ENCODE assay signal across 1 cellular context in the genomic region with DNA sequence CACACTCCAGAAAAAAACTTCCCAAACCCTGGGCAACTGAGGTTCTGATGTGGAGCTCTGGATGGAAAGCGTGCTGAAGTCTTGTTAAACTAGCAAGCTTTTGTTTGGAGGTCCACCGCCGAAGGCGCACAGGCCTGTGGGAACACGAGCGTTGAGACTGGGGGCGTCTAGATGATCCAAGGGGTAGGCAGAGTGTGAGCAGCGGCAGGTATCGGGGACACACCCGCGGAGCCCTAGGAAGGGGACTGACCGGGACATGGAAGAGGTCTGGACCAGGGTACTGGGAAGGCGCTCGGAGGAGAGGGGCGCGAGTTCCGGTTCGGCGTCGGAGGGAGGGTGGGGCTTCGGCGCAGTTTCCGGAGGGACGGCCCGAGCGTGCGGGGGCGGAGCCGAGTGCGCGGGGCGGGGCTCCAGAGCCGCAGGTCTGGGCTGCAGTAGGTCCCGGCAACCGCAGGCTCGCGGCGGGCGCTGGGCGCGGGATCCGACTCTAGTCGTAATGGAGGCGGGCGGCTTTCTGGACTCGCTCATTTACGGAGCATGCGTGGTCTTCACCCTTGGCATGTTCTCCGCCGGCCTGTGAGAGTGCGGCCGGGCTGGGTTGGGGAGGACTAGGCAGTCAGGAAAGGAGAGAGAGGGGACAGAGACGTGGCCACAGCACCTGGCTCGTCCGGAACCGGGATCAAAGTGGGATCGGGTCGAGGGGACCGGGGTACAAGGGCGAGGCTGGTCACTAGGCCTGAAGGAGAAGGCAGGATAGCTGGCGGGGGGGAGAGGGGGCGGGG.
TF ChIP-seq lines count a peak whose summit lies in the region.

A gene with protein sequence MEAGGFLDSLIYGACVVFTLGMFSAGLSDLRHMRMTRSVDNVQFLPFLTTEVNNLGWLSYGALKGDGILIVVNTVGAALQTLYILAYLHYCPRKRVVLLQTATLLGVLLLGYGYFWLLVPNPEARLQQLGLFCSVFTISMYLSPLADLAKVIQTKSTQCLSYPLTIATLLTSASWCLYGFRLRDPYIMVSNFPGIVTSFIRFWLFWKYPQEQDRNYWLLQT (plus strand): TSS at position 437 of the 782 bp plus-strand sequence. CDS start 60 bp downstream, at position 497.

TF ChIP-seq in K562, 482 proteins besides CTCF, POLR2A, EP300 and RAD21 (continued from another document and continues in another):
- TF ChIP-seq JUND (IDR thresholded peaks at IDR 0.05; ENCODE audit: borderline replicate concordance, low read depth, low read length): peak; percentile 25; the same call in 1 of the 2 replicates
- no peak; the same call in 2 of the 3 replicates for TF ChIP-seq JUND (tag; IDR thresholded peaks at IDR 0.05; ENCODE audit: borderline replicate concordance, low read depth, low read length)
- TF ChIP-seq, protein P1, sequence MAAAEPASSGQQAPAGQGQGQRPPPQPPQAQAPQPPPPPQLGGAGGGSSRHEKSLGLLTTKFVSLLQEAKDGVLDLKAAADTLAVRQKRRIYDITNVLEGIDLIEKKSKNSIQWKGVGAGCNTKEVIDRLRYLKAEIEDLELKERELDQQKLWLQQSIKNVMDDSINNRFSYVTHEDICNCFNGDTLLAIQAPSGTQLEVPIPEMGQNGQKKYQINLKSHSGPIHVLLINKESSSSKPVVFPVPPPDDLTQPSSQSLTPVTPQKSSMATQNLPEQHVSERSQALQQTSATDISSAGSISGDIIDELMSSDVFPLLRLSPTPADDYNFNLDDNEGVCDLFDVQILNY (CRISPR knock-in tag; IDR thresholded peaks at IDR 0.05): no peak; the same call in 1 of the 2 replicates
- peak; percentile 55; the same call in 1 of the 2 replicates for TF ChIP-seq ZNF431 (CRISPR knock-in tag; IDR thresholded peaks at IDR 0.05)
- TF ChIP-seq, protein P2, sequence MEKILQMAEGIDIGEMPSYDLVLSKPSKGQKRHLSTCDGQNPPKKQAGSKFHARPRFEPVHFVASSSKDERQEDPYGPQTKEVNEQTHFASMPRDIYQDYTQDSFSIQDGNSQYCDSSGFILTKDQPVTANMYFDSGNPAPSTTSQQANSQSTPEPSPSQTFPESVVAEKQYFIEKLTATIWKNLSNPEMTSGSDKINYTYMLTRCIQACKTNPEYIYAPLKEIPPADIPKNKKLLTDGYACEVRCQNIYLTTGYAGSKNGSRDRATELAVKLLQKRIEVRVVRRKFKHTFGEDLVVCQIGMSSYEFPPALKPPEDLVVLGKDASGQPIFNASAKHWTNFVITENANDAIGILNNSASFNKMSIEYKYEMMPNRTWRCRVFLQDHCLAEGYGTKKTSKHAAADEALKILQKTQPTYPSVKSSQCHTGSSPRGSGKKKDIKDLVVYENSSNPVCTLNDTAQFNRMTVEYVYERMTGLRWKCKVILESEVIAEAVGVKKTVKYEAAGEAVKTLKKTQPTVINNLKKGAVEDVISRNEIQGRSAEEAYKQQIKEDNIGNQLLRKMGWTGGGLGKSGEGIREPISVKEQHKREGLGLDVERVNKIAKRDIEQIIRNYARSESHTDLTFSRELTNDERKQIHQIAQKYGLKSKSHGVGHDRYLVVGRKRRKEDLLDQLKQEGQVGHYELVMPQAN (IDR thresholded peaks at IDR 0.05; ENCODE audit: borderline replicate concordance): peak; percentile 42
- TF ChIP-seq GTF2E2 (tag; IDR thresholded peaks at IDR 0.05): peak; percentile 89
- TF ChIP-seq POLR2B (IDR thresholded peaks at IDR 0.05; ENCODE audit: low read depth, partially characterized antibody): peak; percentile 91
- TF ChIP-seq ZBTB7A (IDR thresholded peaks at IDR 0.05; ENCODE audit: borderline replicate concordance, control insufficient read depth, low read depth, low read length): peak; percentile 60; the same call in 1 of the 2 replicates
- no peak for TF ChIP-seq ZNF212 (CRISPR knock-in tag; IDR thresholded peaks at IDR 0.05)
- TF ChIP-seq, protein P3, sequence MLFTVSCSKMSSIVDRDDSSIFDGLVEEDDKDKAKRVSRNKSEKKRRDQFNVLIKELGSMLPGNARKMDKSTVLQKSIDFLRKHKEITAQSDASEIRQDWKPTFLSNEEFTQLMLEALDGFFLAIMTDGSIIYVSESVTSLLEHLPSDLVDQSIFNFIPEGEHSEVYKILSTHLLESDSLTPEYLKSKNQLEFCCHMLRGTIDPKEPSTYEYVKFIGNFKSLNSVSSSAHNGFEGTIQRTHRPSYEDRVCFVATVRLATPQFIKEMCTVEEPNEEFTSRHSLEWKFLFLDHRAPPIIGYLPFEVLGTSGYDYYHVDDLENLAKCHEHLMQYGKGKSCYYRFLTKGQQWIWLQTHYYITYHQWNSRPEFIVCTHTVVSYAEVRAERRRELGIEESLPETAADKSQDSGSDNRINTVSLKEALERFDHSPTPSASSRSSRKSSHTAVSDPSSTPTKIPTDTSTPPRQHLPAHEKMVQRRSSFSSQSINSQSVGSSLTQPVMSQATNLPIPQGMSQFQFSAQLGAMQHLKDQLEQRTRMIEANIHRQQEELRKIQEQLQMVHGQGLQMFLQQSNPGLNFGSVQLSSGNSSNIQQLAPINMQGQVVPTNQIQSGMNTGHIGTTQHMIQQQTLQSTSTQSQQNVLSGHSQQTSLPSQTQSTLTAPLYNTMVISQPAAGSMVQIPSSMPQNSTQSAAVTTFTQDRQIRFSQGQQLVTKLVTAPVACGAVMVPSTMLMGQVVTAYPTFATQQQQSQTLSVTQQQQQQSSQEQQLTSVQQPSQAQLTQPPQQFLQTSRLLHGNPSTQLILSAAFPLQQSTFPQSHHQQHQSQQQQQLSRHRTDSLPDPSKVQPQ (CRISPR knock-in tag; IDR thresholded peaks at IDR 0.05; ENCODE audit: borderline replicate concordance): no peak
- TF ChIP-seq TAF1 (IDR thresholded peaks at IDR 0.05; ENCODE audit: control insufficient read depth, extremely low read depth, insufficient read depth, low read length, severe bottlenecking): peak; percentile 71
- TF ChIP-seq SMARCB1 (IDR thresholded peaks at IDR 0.05; ENCODE audit: insufficient read length, low read depth): no peak
- TF ChIP-seq BDP1 (IDR thresholded peaks at IDR 0.05; ENCODE audit: insufficient read depth, insufficient read length): no peak
- no peak; the same call in 1 of the 2 replicates for TF ChIP-seq CHD2 (IDR thresholded peaks at IDR 0.05; ENCODE audit: low read depth, low read length)
- TF ChIP-seq ZZZ3 (IDR thresholded peaks at IDR 0.05): no peak
- TF ChIP-seq MEF2D (tag; conservative IDR thresholded peaks at IDR 0.05; ENCODE audit: low read depth): 0 out of 2 replicates have a peak, but pooled peaks have one; percentile 39
- peak; percentile 79 for TF ChIP-seq L3MBTL2 (IDR thresholded peaks at IDR 0.05)
- TF ChIP-seq, protein P4, sequence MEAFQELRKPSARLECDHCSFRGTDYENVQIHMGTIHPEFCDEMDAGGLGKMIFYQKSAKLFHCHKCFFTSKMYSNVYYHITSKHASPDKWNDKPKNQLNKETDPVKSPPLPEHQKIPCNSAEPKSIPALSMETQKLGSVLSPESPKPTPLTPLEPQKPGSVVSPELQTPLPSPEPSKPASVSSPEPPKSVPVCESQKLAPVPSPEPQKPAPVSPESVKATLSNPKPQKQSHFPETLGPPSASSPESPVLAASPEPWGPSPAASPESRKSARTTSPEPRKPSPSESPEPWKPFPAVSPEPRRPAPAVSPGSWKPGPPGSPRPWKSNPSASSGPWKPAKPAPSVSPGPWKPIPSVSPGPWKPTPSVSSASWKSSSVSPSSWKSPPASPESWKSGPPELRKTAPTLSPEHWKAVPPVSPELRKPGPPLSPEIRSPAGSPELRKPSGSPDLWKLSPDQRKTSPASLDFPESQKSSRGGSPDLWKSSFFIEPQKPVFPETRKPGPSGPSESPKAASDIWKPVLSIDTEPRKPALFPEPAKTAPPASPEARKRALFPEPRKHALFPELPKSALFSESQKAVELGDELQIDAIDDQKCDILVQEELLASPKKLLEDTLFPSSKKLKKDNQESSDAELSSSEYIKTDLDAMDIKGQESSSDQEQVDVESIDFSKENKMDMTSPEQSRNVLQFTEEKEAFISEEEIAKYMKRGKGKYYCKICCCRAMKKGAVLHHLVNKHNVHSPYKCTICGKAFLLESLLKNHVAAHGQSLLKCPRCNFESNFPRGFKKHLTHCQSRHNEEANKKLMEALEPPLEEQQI (IDR thresholded peaks at IDR 0.05): no peak
- no peak; the same call in 1 of the 2 replicates for TF ChIP-seq CREB1 (IDR thresholded peaks at IDR 0.05)
- TF ChIP-seq CREB1 (CRISPR knock-in tag; IDR thresholded peaks at IDR 0.05): peak; percentile 45; the same call in 1 of the 2 replicates
- peak; percentile 97 for TF ChIP-seq HNRNPLL (IDR thresholded peaks at IDR 0.05; ENCODE audit: low read depth, low read length, poor library complexity, severe bottlenecking)
- TF ChIP-seq, protein P5, sequence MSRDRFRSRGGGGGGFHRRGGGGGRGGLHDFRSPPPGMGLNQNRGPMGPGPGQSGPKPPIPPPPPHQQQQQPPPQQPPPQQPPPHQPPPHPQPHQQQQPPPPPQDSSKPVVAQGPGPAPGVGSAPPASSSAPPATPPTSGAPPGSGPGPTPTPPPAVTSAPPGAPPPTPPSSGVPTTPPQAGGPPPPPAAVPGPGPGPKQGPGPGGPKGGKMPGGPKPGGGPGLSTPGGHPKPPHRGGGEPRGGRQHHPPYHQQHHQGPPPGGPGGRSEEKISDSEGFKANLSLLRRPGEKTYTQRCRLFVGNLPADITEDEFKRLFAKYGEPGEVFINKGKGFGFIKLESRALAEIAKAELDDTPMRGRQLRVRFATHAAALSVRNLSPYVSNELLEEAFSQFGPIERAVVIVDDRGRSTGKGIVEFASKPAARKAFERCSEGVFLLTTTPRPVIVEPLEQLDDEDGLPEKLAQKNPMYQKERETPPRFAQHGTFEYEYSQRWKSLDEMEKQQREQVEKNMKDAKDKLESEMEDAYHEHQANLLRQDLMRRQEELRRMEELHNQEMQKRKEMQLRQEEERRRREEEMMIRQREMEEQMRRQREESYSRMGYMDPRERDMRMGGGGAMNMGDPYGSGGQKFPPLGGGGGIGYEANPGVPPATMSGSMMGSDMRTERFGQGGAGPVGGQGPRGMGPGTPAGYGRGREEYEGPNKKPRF (IDR thresholded peaks at IDR 0.05; ENCODE audit: low read depth, low read length): no peak
- no peak for TF ChIP-seq KLF13 (tag; IDR thresholded peaks at IDR 0.05; ENCODE audit: borderline replicate concordance, low read depth)
- no peak for TF ChIP-seq ZNF57 (CRISPR knock-in tag; IDR thresholded peaks at IDR 0.05)
- peak; percentile 85 for TF ChIP-seq NFRKB (IDR thresholded peaks at IDR 0.05; ENCODE audit: low read depth)
- TF ChIP-seq ZNF175 (CRISPR knock-in tag; IDR thresholded peaks at IDR 0.05; ENCODE audit: low read depth): peak; percentile 62; the same call in 1 of the 2 replicates
- no peak for TF ChIP-seq XRCC4 (IDR thresholded peaks at IDR 0.05; ENCODE audit: extremely low read depth, insufficient read depth, insufficient read length)
- TF ChIP-seq NR2F6 (CRISPR knock-in tag; IDR thresholded peaks at IDR 0.05): no peak
- TF ChIP-seq, protein P6, sequence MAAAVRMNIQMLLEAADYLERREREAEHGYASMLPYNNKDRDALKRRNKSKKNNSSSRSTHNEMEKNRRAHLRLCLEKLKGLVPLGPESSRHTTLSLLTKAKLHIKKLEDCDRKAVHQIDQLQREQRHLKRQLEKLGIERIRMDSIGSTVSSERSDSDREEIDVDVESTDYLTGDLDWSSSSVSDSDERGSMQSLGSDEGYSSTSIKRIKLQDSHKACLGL (CRISPR knock-in tag; IDR thresholded peaks at IDR 0.05; ENCODE audit: borderline replicate concordance, poor library complexity, severe bottlenecking): no peak
- TF ChIP-seq, protein P7, sequence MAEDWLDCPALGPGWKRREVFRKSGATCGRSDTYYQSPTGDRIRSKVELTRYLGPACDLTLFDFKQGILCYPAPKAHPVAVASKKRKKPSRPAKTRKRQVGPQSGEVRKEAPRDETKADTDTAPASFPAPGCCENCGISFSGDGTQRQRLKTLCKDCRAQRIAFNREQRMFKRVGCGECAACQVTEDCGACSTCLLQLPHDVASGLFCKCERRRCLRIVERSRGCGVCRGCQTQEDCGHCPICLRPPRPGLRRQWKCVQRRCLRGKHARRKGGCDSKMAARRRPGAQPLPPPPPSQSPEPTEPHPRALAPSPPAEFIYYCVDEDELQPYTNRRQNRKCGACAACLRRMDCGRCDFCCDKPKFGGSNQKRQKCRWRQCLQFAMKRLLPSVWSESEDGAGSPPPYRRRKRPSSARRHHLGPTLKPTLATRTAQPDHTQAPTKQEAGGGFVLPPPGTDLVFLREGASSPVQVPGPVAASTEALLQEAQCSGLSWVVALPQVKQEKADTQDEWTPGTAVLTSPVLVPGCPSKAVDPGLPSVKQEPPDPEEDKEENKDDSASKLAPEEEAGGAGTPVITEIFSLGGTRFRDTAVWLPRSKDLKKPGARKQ (CRISPR knock-in tag; IDR thresholded peaks at IDR 0.05): no peak
- 0 out of 2 replicates have a peak, but pooled peaks have one; percentile 39 for TF ChIP-seq CBX1 (IDR thresholded peaks at IDR 0.05; ENCODE audit: low read depth)
- no peak; the same call in 1 of the 2 replicates for TF ChIP-seq NR2C2 (CRISPR knock-in tag; IDR thresholded peaks at IDR 0.05)
- TF ChIP-seq NR2C2 (tag; IDR thresholded peaks at IDR 0.05): peak; percentile 93
- TF ChIP-seq ZSCAN29 (IDR thresholded peaks at IDR 0.05): no peak
- peak; percentile 38 to 87 (median 85) for TF ChIP-seq YY1 (IDR thresholded peaks at IDR 0.05; ENCODE audit: borderline replicate concordance in 1 of 3, control insufficient read depth in 1 of 3, extremely low read depth in 1 of 3, insufficient read depth in 3 of 3, insufficient read length in 1 of 3, insufficient replicate concordance in 2 of 3, low read depth in 1 of 3, low read length in 2 of 3)
- peak; percentile 93 for TF ChIP-seq RBFOX2 (IDR thresholded peaks at IDR 0.05; ENCODE audit: low read depth, low read length)
- peak in 1 of 2 experiments; percentile 41; a peak in 1 of 3 replicates for TF ChIP-seq CBX3 (IDR thresholded peaks at IDR 0.05; ENCODE audit: borderline replicate concordance in 1 of 2, low read length in 2 of 2)
- peak; percentile 48 for TF ChIP-seq TBP (optimal IDR thresholded peaks at IDR 0.05; ENCODE audit: low read depth, low read length)
- TF ChIP-seq, protein P8, sequence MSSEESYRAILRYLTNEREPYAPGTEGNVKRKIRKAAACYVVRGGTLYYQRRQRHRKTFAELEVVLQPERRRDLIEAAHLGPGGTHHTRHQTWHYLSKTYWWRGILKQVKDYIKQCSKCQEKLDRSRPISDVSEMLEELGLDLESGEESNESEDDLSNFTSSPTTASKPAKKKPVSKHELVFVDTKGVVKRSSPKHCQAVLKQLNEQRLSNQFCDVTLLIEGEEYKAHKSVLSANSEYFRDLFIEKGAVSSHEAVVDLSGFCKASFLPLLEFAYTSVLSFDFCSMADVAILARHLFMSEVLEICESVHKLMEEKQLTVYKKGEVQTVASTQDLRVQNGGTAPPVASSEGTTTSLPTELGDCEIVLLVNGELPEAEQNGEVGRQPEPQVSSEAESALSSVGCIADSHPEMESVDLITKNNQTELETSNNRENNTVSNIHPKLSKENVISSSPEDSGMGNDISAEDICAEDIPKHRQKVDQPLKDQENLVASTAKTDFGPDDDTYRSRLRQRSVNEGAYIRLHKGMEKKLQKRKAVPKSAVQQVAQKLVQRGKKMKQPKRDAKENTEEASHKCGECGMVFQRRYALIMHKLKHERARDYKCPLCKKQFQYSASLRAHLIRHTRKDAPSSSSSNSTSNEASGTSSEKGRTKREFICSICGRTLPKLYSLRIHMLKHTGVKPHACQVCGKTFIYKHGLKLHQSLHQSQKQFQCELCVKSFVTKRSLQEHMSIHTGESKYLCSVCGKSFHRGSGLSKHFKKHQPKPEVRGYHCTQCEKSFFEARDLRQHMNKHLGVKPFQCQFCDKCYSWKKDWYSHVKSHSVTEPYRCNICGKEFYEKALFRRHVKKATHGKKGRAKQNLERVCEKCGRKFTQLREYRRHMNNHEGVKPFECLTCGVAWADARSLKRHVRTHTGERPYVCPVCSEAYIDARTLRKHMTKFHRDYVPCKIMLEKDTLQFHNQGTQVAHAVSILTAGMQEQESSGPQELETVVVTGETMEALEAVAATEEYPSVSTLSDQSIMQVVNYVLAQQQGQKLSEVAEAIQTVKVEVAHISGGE (CRISPR knock-in tag; IDR thresholded peaks at IDR 0.05): peak in 2 of 3 experiments; percentile 22 to 87; a peak in 2 of 6 replicates
